ENCODE assay signal across 8 cellular contexts in the genomic region with DNA sequence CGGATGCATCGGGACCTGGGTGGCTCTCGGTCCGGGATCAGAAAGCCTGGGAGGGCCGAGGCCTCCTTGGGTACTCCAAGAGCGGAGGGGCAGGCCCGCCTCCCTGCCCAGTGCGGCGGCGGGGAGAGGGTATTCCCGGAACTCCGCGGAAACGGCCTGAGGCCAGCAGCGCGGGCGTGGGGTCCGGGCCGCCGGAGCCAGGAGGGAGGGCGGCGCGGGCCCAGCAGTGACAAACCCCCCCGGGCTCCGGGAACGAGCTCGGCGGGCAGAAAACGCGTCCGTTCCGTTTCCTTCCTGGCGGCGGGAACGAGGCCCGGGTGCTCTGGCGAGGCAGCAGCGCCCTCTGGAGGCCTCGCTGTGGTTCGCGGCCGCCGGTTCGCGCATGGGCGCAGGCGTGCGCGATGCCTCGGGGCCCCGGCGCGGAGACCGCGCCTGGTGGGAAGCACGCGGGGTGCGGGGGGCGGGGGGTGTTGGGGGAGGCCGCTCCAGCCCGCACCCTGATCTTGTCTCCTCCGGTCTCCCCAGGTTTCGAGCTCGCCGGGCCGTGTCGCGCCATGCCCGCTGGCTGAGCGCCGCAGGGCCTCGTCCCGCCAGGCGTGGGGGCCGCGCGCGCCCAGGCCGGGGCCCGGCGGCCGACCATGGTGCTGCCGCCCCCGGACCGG. TPM values are rescaled to one million over a fixed set of nuclear protein-coding genes. Genes with fewer than 3 reads are reported as not detected.
DNase-seq lines count a peak whose midpoint lies in the region; ATAC-seq and TF ChIP-seq lines count a peak whose summit lies in the region.

No MANE protein-coding gene starts in this region.

- H3K27ac ChIP-seq in duodenal mucosa (ENCODE audit: low read depth, low read length): no peak overlapping the region
- H3K27ac ChIP-seq in lung (ENCODE audit: low read depth in 1 of 2, low read length in 1 of 2): peak overlapping the region in 1 of 2 donors; percentile 39

- peak; percentile 86 for ATAC-seq in lung (ENCODE audit: insufficient read depth, low FRiP score)
- no peak for ATAC-seq in HG03432 (IDR thresholded peaks at IDR 0.05; ENCODE audit: unreplicated experiment)

- H3K27me3 Mint-ChIP-seq in activated CD4-positive, alpha-beta memory T cell treated with anti-CD3 and anti-CD28 coated beads for 36 hours: peaks cover 2% of the 10 kb centered on the region

- H3K9me3 ChIP-seq in duodenal mucosa (ENCODE audit: control insufficient read depth in 1 of 2, low read length in 2 of 2): no peaks in the 10 kb centered on the region
- peaks cover 0 to 3% of the 10 kb centered on the region in 2 donors for H3K9me3 ChIP-seq in lung (ENCODE audit: control insufficient read depth in 2 of 2, insufficient read depth in 1 of 2, low read length in 1 of 2)

- TF ChIP-seq CTCF in AG09319 (IDR thresholded peaks at IDR 0.05; ENCODE audit: low read depth, low read length) (peak; percentile 63), lung (IDR thresholded peaks at IDR 0.05; ENCODE audit: control extremely low read depth, extremely low read depth) (peak; percentile 94)

- peaks cover 20% of the 10 kb centered on the region for H3K4me1 Mint-ChIP-seq in activated CD4-positive, alpha-beta memory T cell treated with anti-CD3 and anti-CD28 coated beads for 36 hours (ENCODE audit: low read depth)

- DNase-seq in AG09319 (ENCODE audit: extremely low read depth, low read depth): peak; percentile 28
- DNase-seq in GOT3 (lab: John Stamatoyannopoulos, UW): peak; percentile 12
- DNase-seq in NCI-H446 treated with DMSO at 0.1 percent for 48 hours (lab: John Stamatoyannopoulos, UW): peak; percentile 41
- DNase-seq in activated CD4-positive, alpha-beta memory T cell treated with anti-CD3 and anti-CD28 coated beads for 36 hours: peak; percentile 86
- DNase-seq in lung (ENCODE audit: low spot score): peak; percentile 64
- peak; percentile 74 to 84 for DNase-seq in stimulated activated CD4-positive, alpha-beta T cell treated with anti-CD3 and anti-CD28 coated beads, Interleukin-4, amount 100 ng/mL, for 4 hours

- H3K36me3 Mint-ChIP-seq in activated CD4-positive, alpha-beta memory T cell treated with anti-CD3 and anti-CD28 coated beads for 36 hours: no peaks in the 10 kb centered on the region

- peak overlapping the region; percentile 51 for H3K9ac ChIP-seq in duodenal mucosa (ENCODE audit: low read depth in 1 of 2, low read length in 2 of 2)

- H3K4me3 ChIP-seq in duodenal mucosa (ENCODE audit: low read depth in 1 of 2, low read length in 2 of 2) (peak overlapping the region; percentile 57 to 60), lung (peak overlapping the region; percentile 30)

- H3K27me3 ChIP-seq in duodenal mucosa (ENCODE audit: control insufficient read depth in 1 of 2, insufficient read depth in 2 of 2, low read length in 2 of 2) (peaks cover 22 to 32% of the 10 kb centered on the region in 2 donors), lung (ENCODE audit: control insufficient read depth, insufficient read depth) (no peaks in the 10 kb centered on the region)

- no peaks in the 10 kb centered on the region for H3K36me3 ChIP-seq in duodenal mucosa (ENCODE audit: control insufficient read depth in 1 of 2, insufficient read depth in 2 of 2, low read length in 2 of 2)
- H3K36me3 ChIP-seq in lung (ENCODE audit: control insufficient read depth in 2 of 2, insufficient read depth in 2 of 2, low read length in 2 of 2): no peaks in the 10 kb centered on the region

- 0 to 1% methylated on average over 72 to 84 of the region's 85 CpGs for WGBS in lung, 2 donors

- H3K4me1 ChIP-seq in duodenal mucosa (ENCODE audit: control insufficient read depth in 1 of 2, insufficient read depth in 2 of 2, low read length in 2 of 2) (peaks cover 12 to 20% of the 10 kb centered on the region in 2 donors), lung (ENCODE audit: control insufficient read depth in 2 of 2, insufficient read depth in 2 of 2, low read length in 2 of 2) (peaks cover 0 to 20% of the 10 kb centered on the region in 2 donors)

- CTCF ChIA-PET in activated CD4-positive, alpha-beta memory T cell treated with anti-CD3 and anti-CD28 coated beads for 36 hours (lab: Charles Lee): interaction anchor here (0.6 to 2.1 kb wide), 13 partner anchors 10 to 158 kb away, joined by 3 to 26 read pairs (median 5); a partner anchor contains a TSS

- peak overlapping the region; percentile 79 for H3K4me3 Mint-ChIP-seq in activated CD4-positive, alpha-beta memory T cell treated with anti-CD3 and anti-CD28 coated beads for 36 hours

- H3K9me3 Mint-ChIP-seq in activated CD4-positive, alpha-beta memory T cell treated with anti-CD3 and anti-CD28 coated beads for 36 hours: no peaks in the 10 kb centered on the region

- POLR2A ChIA-PET in activated CD4-positive, alpha-beta memory T cell treated with anti-CD3 and anti-CD28 coated beads for 36 hours (lab: Charles Lee): interaction anchor here (0.6 to 1.3 kb wide), 5 partner anchors 36 to 158 kb away, joined by 3 to 6 read pairs (median 4); no protein-coding TSS in a partner anchor

- intact Hi-C loops in activated CD4-positive, alpha-beta memory T cell treated with anti-CD3 and anti-CD28 coated beads for 36 hours (cut with micrococcal nuclease): loop anchor here (2.0 to 10.0 kb wide), 2 partner anchors 54 to 158 kb away; a partner anchor contains a TSS

- peak overlapping the region; percentile 23 for H3K27ac Mint-ChIP-seq in activated CD4-positive, alpha-beta memory T cell treated with anti-CD3 and anti-CD28 coated beads for 36 hours

RNA-seq across cellular contexts. Expression of a gene that starts 1.9 kb away (rescaled TPM):
- total RNA-seq in activated CD4-positive, alpha-beta memory T cell treated with anti-CD3 and anti-CD28 coated beads for 36 hours: 10 to 100 TPM in 1 of 2 experiments, 1 to 10 TPM in 1; 9.7 to 10.2 TPM
- 1 to 10 TPM; 3.0 to 5.4 TPM for total RNA-seq in lung
- polyA plus RNA-seq in lung: 1 to 10 TPM; 1.1 to 2.6 TPM

RNA-seq across cellular contexts. Expression of a gene that starts 37.3 kb away (rescaled TPM):
- 10 to 100 TPM; 40.2 to 44.8 TPM for total RNA-seq in activated CD4-positive, alpha-beta memory T cell treated with anti-CD3 and anti-CD28 coated beads for 36 hours
- total RNA-seq in lung: 10 to 100 TPM in 1 of 2 donors, 1 to 10 TPM in 1; 5.8 to 20.8 TPM
- polyA plus RNA-seq in lung: 10 to 100 TPM; 12.8 to 16.0 TPM

RNA-seq across cellular contexts. Expression of a gene that starts 41.6 kb away (rescaled TPM):
- total RNA-seq in activated CD4-positive, alpha-beta memory T cell treated with anti-CD3 and anti-CD28 coated beads for 36 hours: 100 to 1,000 TPM; 390 to 397 TPM
- 100 to 1,000 TPM in 1 of 2 donors, 10 to 100 TPM in 1; 72.8 to 422 TPM for total RNA-seq in lung
- 100 to 1,000 TPM; 181 to 465 TPM for polyA plus RNA-seq in lung

RNA-seq across cellular contexts. Expression of a gene that starts 53.7 kb away (rescaled TPM):
- total RNA-seq in activated CD4-positive, alpha-beta memory T cell treated with anti-CD3 and anti-CD28 coated beads for 36 hours: 1 to 10 TPM; 2.7 to 2.8 TPM
- total RNA-seq in lung: 100 to 1,000 TPM; 135 to 267 TPM
- 100 to 1,000 TPM; 194 to 216 TPM for polyA plus RNA-seq in lung

Comparison
In these comparisons a context has a peak if more than half of its experiments do, and no peak if none do; other contexts are left out.
1. DNase-seq: peak in every context shown above with its lines; median percentile 86 in activated CD4-positive, alpha-beta memory T cell treated with anti-CD3 and anti-CD28 coated beads for 36 hours; 79 in stimulated activated CD4-positive, alpha-beta T cell treated with anti-CD3 and anti-CD28 coated beads, Interleukin-4, amount 100 ng/mL, for 4 hours; 64 in lung; 41 in NCI-H446 treated with DMSO at 0.1 percent for 48 hours; 28 in AG09319; 12 in GOT3.